8 cellular contexts compared by ENCODE assay signal in genomic region chr10:11472158-11472753, GRCh38.
DNase-seq lines count a peak whose midpoint lies in the region; ATAC-seq and TF ChIP-seq lines count a peak whose summit lies in the region.

No MANE protein-coding gene starts in this region.

- peaks cover 0 to 2% of the 10 kb centered on the region in 2 donors for H3K27me3 Mint-ChIP-seq in CD4-positive, alpha-beta memory T cell
- no peaks in the 10 kb centered on the region for H3K27me3 Mint-ChIP-seq in activated naive CD4-positive, alpha-beta T cell treated with anti-CD3 and anti-CD28 coated beads for 36 hours (ENCODE audit: low read depth)

- POLR2A ChIA-PET in CD4-positive, alpha-beta memory T cell (lab: Charles Lee; ENCODE audit: partially characterized antibody): no interaction called here

- H3K27ac ChIP-seq in CD4-positive, alpha-beta memory T cell (ENCODE audit: low read depth, low read length): no peak overlapping the region
- no peak overlapping the region for H3K27ac ChIP-seq in cardiac muscle cell

- no peak overlapping the region for H3K27ac Mint-ChIP-seq in CD4-positive, alpha-beta memory T cell
- no peak overlapping the region for H3K27ac Mint-ChIP-seq in activated naive CD4-positive, alpha-beta T cell treated with anti-CD3 and anti-CD28 coated beads for 36 hours

- peak; percentile 59 to 70 (median 62) for DNase-seq in CD4-positive, alpha-beta memory T cell
- DNase-seq in HUDEP-2 (lab: John Stamatoyannopoulos, UW; ENCODE audit: unreplicated experiment in 76 of 76): peak in 62 of 76 experiments; percentile 5 to 75 (median 44)
- peak; percentile 26 for DNase-seq in SHP77 treated with DMSO at 0.1 percent for 48 hours (lab: John Stamatoyannopoulos, UW)
- DNase-seq in activated naive CD4-positive, alpha-beta T cell treated with anti-CD3 and anti-CD28 coated beads for 36 hours: peak; percentile 85
- DNase-seq in cardiac muscle cell (ENCODE audit: low read depth in 1 of 2, low spot score in 1 of 2): peak; percentile 53 to 77
- peak; percentile 28 for DNase-seq in renal cortical epithelial cell (ENCODE audit: low read depth)
- DNase-seq in NCI-H2029 treated with DMSO at 0.1 percent for 48 hours (lab: John Stamatoyannopoulos, UW): no peak

- peaks cover 0 to 2% (median 0%) of the 10 kb centered on the region in 4 donors for H3K4me1 Mint-ChIP-seq in CD4-positive, alpha-beta memory T cell
- no peaks in the 10 kb centered on the region for H3K4me1 Mint-ChIP-seq in activated naive CD4-positive, alpha-beta T cell treated with anti-CD3 and anti-CD28 coated beads for 36 hours (ENCODE audit: low read depth)

- peak; percentile 64 for TF ChIP-seq CTCF in cardiac muscle cell (IDR thresholded peaks at IDR 0.05; ENCODE audit: low read depth, low read length)

- intact Hi-C loops in CD4-positive, alpha-beta memory T cell (cut with micrococcal nuclease): loop anchor here (1.0 to 5.0 kb wide), 3 partner anchors 140 to 359 kb away; no protein-coding TSS in a partner anchor
- intact Hi-C loops in activated naive CD4-positive, alpha-beta T cell treated with anti-CD3 and anti-CD28 coated beads for 36 hours (cut with micrococcal nuclease): loop anchor here (1.0 to 5.0 kb wide), 8 partner anchors 38 to 583 kb away; no protein-coding TSS in a partner anchor

- H3K4me1 ChIP-seq in CD4-positive, alpha-beta memory T cell (ENCODE audit: insufficient read depth, low read length): no peaks in the 10 kb centered on the region
- H3K4me1 ChIP-seq in cardiac muscle cell (ENCODE audit: low read depth): peaks cover 19% of the 10 kb centered on the region

- no peaks in the 10 kb centered on the region for H3K36me3 ChIP-seq in CD4-positive, alpha-beta memory T cell (ENCODE audit: insufficient read depth, low read length)
- H3K36me3 ChIP-seq in cardiac muscle cell: no peaks in the 10 kb centered on the region

- no peak overlapping the region for H3K4me3 ChIP-seq in CD4-positive, alpha-beta memory T cell (ENCODE audit: low read length in 2 of 2)
- H3K4me3 ChIP-seq in cardiac muscle cell: no peak overlapping the region

- no peaks in the 10 kb centered on the region for H3K36me3 Mint-ChIP-seq in CD4-positive, alpha-beta memory T cell
- no peaks in the 10 kb centered on the region for H3K36me3 Mint-ChIP-seq in activated naive CD4-positive, alpha-beta T cell treated with anti-CD3 and anti-CD28 coated beads for 36 hours (ENCODE audit: low read depth)

- peak; percentile 84 for ATAC-seq in GM19372 (IDR thresholded peaks at IDR 0.05; ENCODE audit: low read depth, unreplicated experiment)

- CTCF ChIA-PET in CD4-positive, alpha-beta memory T cell (lab: Charles Lee; ENCODE audit: partially characterized antibody): no interaction called here
- CTCF ChIA-PET in activated naive CD4-positive, alpha-beta T cell treated with anti-CD3 and anti-CD28 coated beads for 36 hours (lab: Charles Lee): interaction anchor here (0.7 kb wide), 1 partner anchor 317 kb away, joined by 3 read pairs; no protein-coding TSS in a partner anchor

- no peaks in the 10 kb centered on the region for H3K9me3 Mint-ChIP-seq in CD4-positive, alpha-beta memory T cell
- H3K9me3 Mint-ChIP-seq in activated naive CD4-positive, alpha-beta T cell treated with anti-CD3 and anti-CD28 coated beads for 36 hours: no peaks in the 10 kb centered on the region

- no peaks in the 10 kb centered on the region for H3K27me3 ChIP-seq in CD4-positive, alpha-beta memory T cell (ENCODE audit: insufficient read depth, low read length)
- no peaks in the 10 kb centered on the region for H3K27me3 ChIP-seq in cardiac muscle cell

- no peaks in the 10 kb centered on the region for H3K9me3 ChIP-seq in CD4-positive, alpha-beta memory T cell (ENCODE audit: control insufficient read depth in 1 of 2, low read length in 2 of 2)
- no peaks in the 10 kb centered on the region for H3K9me3 ChIP-seq in cardiac muscle cell (ENCODE audit: low read depth)

- H3K4me3 Mint-ChIP-seq in CD4-positive, alpha-beta memory T cell: no peak overlapping the region
- H3K4me3 Mint-ChIP-seq in activated naive CD4-positive, alpha-beta T cell treated with anti-CD3 and anti-CD28 coated beads for 36 hours: no peak overlapping the region
